In genomic region chr17:41687828-41688640, GRCh38 we compare ENCODE assay signal across 1 cellular context.
TF ChIP-seq lines count a peak whose summit lies in the region.

No MANE protein-coding gene starts in this region.

TF ChIP-seq in HEK293, 187 proteins besides CTCF, POLR2A, EP300 and RAD21 (continued from another document and continues in another):
- TF ChIP-seq BCL6B (tag by site-specific recombination; IDR thresholded peaks at IDR 0.05): no peak
- TF ChIP-seq ZNF510 (tag by site-specific recombination; IDR thresholded peaks at IDR 0.05; ENCODE audit: insufficient replicate concordance): no peak
- no peak; the same call in 1 of the 2 replicates for TF ChIP-seq ZNF341 (tag by site-specific recombination; IDR thresholded peaks at IDR 0.05; ENCODE audit: low read depth)
- TF ChIP-seq ZNF350 (tag by site-specific recombination; IDR thresholded peaks at IDR 0.05): no peak
- TF ChIP-seq SETDB1 (IDR thresholded peaks at IDR 0.05; ENCODE audit: insufficient read length, low read length): no peak
- TF ChIP-seq ZNF146 (tag by site-specific recombination; IDR thresholded peaks at IDR 0.05): no peak
- TF ChIP-seq HOXC10 (CRISPR knock-in tag; IDR thresholded peaks at IDR 0.05): no peak
- no peak for TF ChIP-seq IKZF3 (tag by site-specific recombination; IDR thresholded peaks at IDR 0.05)
- no peak for TF ChIP-seq ZXDB (tag by site-specific recombination; IDR thresholded peaks at IDR 0.05)
- TF ChIP-seq ZNF560 (tag by site-specific recombination; IDR thresholded peaks at IDR 0.05; ENCODE audit: borderline replicate concordance): no peak
- no peak for TF ChIP-seq ZNF791 (tag by site-specific recombination; IDR thresholded peaks at IDR 0.05)
- TF ChIP-seq ZNF843 (tag by site-specific recombination; IDR thresholded peaks at IDR 0.05): no peak
- TF ChIP-seq ZNF544 (tag by site-specific recombination; IDR thresholded peaks at IDR 0.05): no peak
- no peak for TF ChIP-seq KLF1 (tag by site-specific recombination; IDR thresholded peaks at IDR 0.05)
- no peak for TF ChIP-seq ZNF549 (tag by site-specific recombination; IDR thresholded peaks at IDR 0.05)
- peak; percentile 36; the same call in 1 of the 2 replicates for TF ChIP-seq ZNF391 (tag by site-specific recombination; IDR thresholded peaks at IDR 0.05; ENCODE audit: borderline replicate concordance, low read depth)
- TF ChIP-seq ZNF621 (tag by site-specific recombination; IDR thresholded peaks at IDR 0.05): no peak
- 0 out of 2 replicates have a peak, but pooled peaks have one; percentile 37 for TF ChIP-seq ZNF24 (tag by site-specific recombination; IDR thresholded peaks at IDR 0.05)
- no peak for TF ChIP-seq GLIS2 (tag by site-specific recombination; IDR thresholded peaks at IDR 0.05)
- no peak for TF ChIP-seq ZNF266 (tag by site-specific recombination; IDR thresholded peaks at IDR 0.05; ENCODE audit: low read depth)
- TF ChIP-seq ZNF571 (tag by site-specific recombination; IDR thresholded peaks at IDR 0.05): no peak
- no peak for TF ChIP-seq ZNF629 (tag by site-specific recombination; IDR thresholded peaks at IDR 0.05)
- TF ChIP-seq, protein P1, sequence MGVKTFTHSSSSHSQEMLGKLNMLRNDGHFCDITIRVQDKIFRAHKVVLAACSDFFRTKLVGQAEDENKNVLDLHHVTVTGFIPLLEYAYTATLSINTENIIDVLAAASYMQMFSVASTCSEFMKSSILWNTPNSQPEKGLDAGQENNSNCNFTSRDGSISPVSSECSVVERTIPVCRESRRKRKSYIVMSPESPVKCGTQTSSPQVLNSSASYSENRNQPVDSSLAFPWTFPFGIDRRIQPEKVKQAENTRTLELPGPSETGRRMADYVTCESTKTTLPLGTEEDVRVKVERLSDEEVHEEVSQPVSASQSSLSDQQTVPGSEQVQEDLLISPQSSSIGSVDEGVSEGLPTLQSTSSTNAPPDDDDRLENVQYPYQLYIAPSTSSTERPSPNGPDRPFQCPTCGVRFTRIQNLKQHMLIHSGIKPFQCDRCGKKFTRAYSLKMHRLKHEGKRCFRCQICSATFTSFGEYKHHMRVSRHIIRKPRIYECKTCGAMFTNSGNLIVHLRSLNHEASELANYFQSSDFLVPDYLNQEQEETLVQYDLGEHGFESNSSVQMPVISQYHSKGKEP (tag by site-specific recombination; IDR thresholded peaks at IDR 0.05): 0 out of 2 replicates have a peak, but pooled peaks have one; percentile 56
- TF ChIP-seq AEBP2 (tag by site-specific recombination; IDR thresholded peaks at IDR 0.05; ENCODE audit: borderline replicate concordance): no peak
- TF ChIP-seq, protein P2, sequence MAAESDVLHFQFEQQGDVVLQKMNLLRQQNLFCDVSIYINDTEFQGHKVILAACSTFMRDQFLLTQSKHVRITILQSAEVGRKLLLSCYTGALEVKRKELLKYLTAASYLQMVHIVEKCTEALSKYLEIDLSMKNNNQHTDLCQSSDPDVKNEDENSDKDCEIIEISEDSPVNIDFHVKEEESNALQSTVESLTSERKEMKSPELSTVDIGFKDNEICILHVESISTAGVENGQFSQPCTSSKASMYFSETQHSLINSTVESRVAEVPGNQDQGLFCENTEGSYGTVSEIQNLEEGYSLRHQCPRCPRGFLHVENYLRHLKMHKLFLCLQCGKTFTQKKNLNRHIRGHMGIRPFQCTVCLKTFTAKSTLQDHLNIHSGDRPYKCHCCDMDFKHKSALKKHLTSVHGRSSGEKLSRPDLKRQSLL (tag by site-specific recombination; IDR thresholded peaks at IDR 0.05): no peak
- no peak for TF ChIP-seq ZNF23 (tag by site-specific recombination; IDR thresholded peaks at IDR 0.05; ENCODE audit: borderline replicate concordance)
- no peak for TF ChIP-seq ZNF174 (tag by site-specific recombination; IDR thresholded peaks at IDR 0.05)
- no peak for TF ChIP-seq ZNF274 (IDR thresholded peaks at IDR 0.05; ENCODE audit: low read length)
- TF ChIP-seq ZNF274 (tag by site-specific recombination; IDR thresholded peaks at IDR 0.05; ENCODE audit: borderline replicate concordance): no peak
- TF ChIP-seq BCL11A (tag by site-specific recombination; IDR thresholded peaks at IDR 0.05; ENCODE audit: low read depth): no peak
- 0 out of 2 replicates have a peak, but pooled peaks have one; percentile 34 for TF ChIP-seq REST (tag by site-specific recombination; IDR thresholded peaks at IDR 0.05)
- no peak for TF ChIP-seq ZNF514 (tag by site-specific recombination; IDR thresholded peaks at IDR 0.05)
- TF ChIP-seq ZSCAN30 (tag by site-specific recombination; IDR thresholded peaks at IDR 0.05): no peak
- no peak; the same call in 1 of the 2 replicates for TF ChIP-seq ZEB2 (tag by site-specific recombination; IDR thresholded peaks at IDR 0.05)
- TF ChIP-seq ZNF658 (tag by site-specific recombination; IDR thresholded peaks at IDR 0.05): no peak
- TF ChIP-seq, protein P3, sequence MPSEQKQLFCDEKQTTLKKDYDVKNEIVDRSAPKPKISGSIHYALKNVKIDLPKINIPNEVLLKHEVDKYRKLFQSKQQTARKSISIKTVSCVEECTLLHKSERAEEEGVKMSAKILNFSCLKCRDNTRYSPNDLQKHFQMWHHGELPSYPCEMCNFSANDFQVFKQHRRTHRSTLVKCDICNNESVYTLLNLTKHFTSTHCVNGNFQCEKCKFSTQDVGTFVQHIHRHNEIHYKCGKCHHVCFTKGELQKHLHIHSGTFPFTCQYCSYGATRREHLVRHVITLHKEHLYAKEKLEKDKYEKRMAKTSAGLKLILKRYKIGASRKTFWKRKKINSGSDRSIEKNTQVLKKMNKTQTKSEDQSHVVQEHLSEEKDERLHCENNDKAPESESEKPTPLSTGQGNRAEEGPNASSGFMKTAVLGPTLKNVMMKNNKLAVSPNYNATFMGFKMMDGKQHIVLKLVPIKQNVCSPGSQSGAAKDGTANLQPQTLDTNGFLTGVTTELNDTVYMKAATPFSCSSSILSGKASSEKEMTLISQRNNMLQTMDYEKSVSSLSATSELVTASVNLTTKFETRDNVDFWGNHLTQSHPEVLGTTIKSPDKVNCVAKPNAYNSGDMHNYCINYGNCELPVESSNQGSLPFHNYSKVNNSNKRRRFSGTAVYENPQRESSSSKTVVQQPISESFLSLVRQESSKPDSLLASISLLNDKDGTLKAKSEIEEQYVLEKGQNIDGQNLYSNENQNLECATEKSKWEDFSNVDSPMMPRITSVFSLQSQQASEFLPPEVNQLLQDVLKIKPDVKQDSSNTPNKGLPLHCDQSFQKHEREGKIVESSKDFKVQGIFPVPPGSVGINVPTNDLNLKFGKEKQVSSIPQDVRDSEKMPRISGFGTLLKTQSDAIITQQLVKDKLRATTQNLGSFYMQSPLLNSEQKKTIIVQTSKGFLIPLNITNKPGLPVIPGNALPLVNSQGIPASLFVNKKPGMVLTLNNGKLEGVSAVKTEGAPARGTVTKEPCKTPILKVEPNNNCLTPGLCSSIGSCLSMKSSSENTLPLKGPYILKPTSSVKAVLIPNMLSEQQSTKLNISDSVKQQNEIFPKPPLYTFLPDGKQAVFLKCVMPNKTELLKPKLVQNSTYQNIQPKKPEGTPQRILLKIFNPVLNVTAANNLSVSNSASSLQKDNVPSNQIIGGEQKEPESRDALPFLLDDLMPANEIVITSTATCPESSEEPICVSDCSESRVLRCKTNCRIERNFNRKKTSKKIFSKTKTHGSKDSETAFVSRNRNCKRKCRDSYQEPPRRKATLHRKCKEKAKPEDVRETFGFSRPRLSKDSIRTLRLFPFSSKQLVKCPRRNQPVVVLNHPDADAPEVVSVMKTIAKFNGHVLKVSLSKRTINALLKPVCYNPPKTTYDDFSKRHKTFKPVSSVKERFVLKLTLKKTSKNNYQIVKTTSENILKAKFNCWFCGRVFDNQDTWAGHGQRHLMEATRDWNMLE (tag by site-specific recombination; conservative IDR thresholded peaks at IDR 0.05; ENCODE audit: low read depth): peak; percentile 43; the same call in 1 of the 2 replicates
- TF ChIP-seq ZNF654 (tag by site-specific recombination; IDR thresholded peaks at IDR 0.05; ENCODE audit: low read depth): no peak
- TF ChIP-seq SCRT1 (tag by site-specific recombination; IDR thresholded peaks at IDR 0.05; ENCODE audit: borderline replicate concordance): no peak; the same call in 1 of the 2 replicates
- TF ChIP-seq ZFHX2 (tag by site-specific recombination; conservative IDR thresholded peaks at IDR 0.05): peak; percentile 92
- TF ChIP-seq HOXA7 (CRISPR knock-in tag; IDR thresholded peaks at IDR 0.05; ENCODE audit: borderline replicate concordance): no peak
- TF ChIP-seq SP7 (tag by site-specific recombination; IDR thresholded peaks at IDR 0.05): peak; percentile 39
- TF ChIP-seq PATZ1 (tag by site-specific recombination; IDR thresholded peaks at IDR 0.05): no peak; the same call in 1 of the 2 replicates
- no peak for TF ChIP-seq ZNF211 (tag by site-specific recombination; IDR thresholded peaks at IDR 0.05; ENCODE audit: low read depth)
- TF ChIP-seq, protein P4, sequence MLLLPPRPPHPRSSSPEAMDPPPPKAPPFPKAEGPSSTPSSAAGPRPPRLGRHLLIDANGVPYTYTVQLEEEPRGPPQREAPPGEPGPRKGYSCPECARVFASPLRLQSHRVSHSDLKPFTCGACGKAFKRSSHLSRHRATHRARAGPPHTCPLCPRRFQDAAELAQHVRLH (tag by site-specific recombination; IDR thresholded peaks at IDR 0.05): peak; percentile 99
- no peak for TF ChIP-seq ZNF133 (tag by site-specific recombination; IDR thresholded peaks at IDR 0.05)
- TF ChIP-seq RBAK (tag by site-specific recombination; IDR thresholded peaks at IDR 0.05): no peak
- TF ChIP-seq ELK4 (IDR thresholded peaks at IDR 0.05; ENCODE audit: borderline replicate concordance, low read depth, low read length): no peak
- no peak for TF ChIP-seq ZNF624 (tag by site-specific recombination; IDR thresholded peaks at IDR 0.05)
